In genomic region chr19:56594783-56595547, GRCh38 we compare ENCODE assay signal across 8 cellular contexts. TPM values are rescaled to one million over a fixed set of nuclear protein-coding genes. Genes with fewer than 3 reads are reported as not detected.
A peak's percentile ranks its signal among the peaks of the same experiment; 100 is the strongest.
DNase-seq lines count a peak whose midpoint lies in the region; ATAC-seq and TF ChIP-seq lines count a peak whose summit lies in the region.

TSS of gene ZNF71 (plus strand) at chr19:56595302. CDS start at chr19:56601559, 6,257 bp downstream.

- peak within 1 kb of the TSS; percentile 70 for H3K27ac Mint-ChIP-seq in activated T-helper 2 cell treated with anti-CD3 and anti-CD28 coated beads, Interferon-gamma antibody, Interleukin-2, Interleukin-4, amounts not matched to agents 10 μg/mL and 5 μg/mL and 100 μg/mL, durations not matched to agents 14 hours and 24 hours and 36 hours
- H3K27ac Mint-ChIP-seq in natural killer cell, result peak within 1 kb of the TSS; percentile 67 to 82
- peak within 1 kb of the TSS; percentile 85 for H3K27ac Mint-ChIP-seq in stimulated activated naive B cell treated with anti-CD40 and anti-IgM and Interleukin-4, amounts not matched to agents 10 μg/mL and 1 μg/mL and 100 μg/mL, for 72 hours

- H3K27me3 Mint-ChIP-seq in activated T-helper 2 cell treated with anti-CD3 and anti-CD28 coated beads, Interferon-gamma antibody, Interleukin-2, Interleukin-4, amounts not matched to agents 10 μg/mL and 5 μg/mL and 100 μg/mL, durations not matched to agents 14 hours and 24 hours and 36 hours (ENCODE audit: low read depth), result no peaks in the 10 kb centered on the region
- H3K27me3 Mint-ChIP-seq in natural killer cell (ENCODE audit: low read depth in 2 of 2), result peaks cover 7 to 25% of the 10 kb centered on the region in 2 donors
- H3K27me3 Mint-ChIP-seq in stimulated activated naive B cell treated with anti-CD40 and anti-IgM and Interleukin-4, amounts not matched to agents 10 μg/mL and 1 μg/mL and 100 μg/mL, for 72 hours, result peaks cover 6 to 10% of the 10 kb centered on the region in 2 donors

- intact Hi-C loops in activated T-helper 2 cell treated with anti-CD3 and anti-CD28 coated beads, Interferon-gamma antibody, Interleukin-2, Interleukin-4, amounts not matched to agents 10 μg/mL and 5 μg/mL and 100 μg/mL, durations not matched to agents 14 hours and 24 hours and 36 hours (cut with micrococcal nuclease), result loop anchor here (1.0 kb wide), 1 partner anchor 28 kb away; the partner anchor contains the start of gene ZNF470
- intact Hi-C loops in natural killer cell (cut with micrococcal nuclease), result loop anchor here (1.0 kb wide), 1 partner anchor 28 kb away; the partner anchor contains the start of gene ZNF470

- peak; percentile 94 for ATAC-seq in GM21529 (IDR thresholded peaks at IDR 0.05; ENCODE audit: unreplicated experiment)
- ATAC-seq in natural killer cell, result peak; percentile 89 to 97 (median 96)
- peak; percentile 96 to 97 for ATAC-seq in stimulated activated naive B cell treated with anti-CD40 and anti-IgM and Interleukin-4, amounts not matched to agents 10 μg/mL and 1 μg/mL and 100 μg/mL, for 72 hours (replicated peaks)

- peak within 1 kb of the TSS; percentile 97 for H3K4me3 Mint-ChIP-seq in activated T-helper 2 cell treated with anti-CD3 and anti-CD28 coated beads, Interferon-gamma antibody, Interleukin-2, Interleukin-4, amounts not matched to agents 10 μg/mL and 5 μg/mL and 100 μg/mL, durations not matched to agents 14 hours and 24 hours and 36 hours (ENCODE audit: low read depth)
- H3K4me3 Mint-ChIP-seq in natural killer cell, result peak within 1 kb of the TSS; percentile 85
- H3K4me3 Mint-ChIP-seq in stimulated activated naive B cell treated with anti-CD40 and anti-IgM and Interleukin-4, amounts not matched to agents 10 μg/mL and 1 μg/mL and 100 μg/mL, for 72 hours, result peak within 1 kb of the TSS; percentile 86 to 96

- H3K36me3 Mint-ChIP-seq in activated T-helper 2 cell treated with anti-CD3 and anti-CD28 coated beads, Interferon-gamma antibody, Interleukin-2, Interleukin-4, amounts not matched to agents 10 μg/mL and 5 μg/mL and 100 μg/mL, durations not matched to agents 14 hours and 24 hours and 36 hours (ENCODE audit: low read depth), result peaks cover 28% of the 10 kb centered on the region
- H3K36me3 Mint-ChIP-seq in natural killer cell, result peaks cover 7% of the 10 kb centered on the region
- peaks cover 7 to 27% of the 10 kb centered on the region in 2 donors for H3K36me3 Mint-ChIP-seq in stimulated activated naive B cell treated with anti-CD40 and anti-IgM and Interleukin-4, amounts not matched to agents 10 μg/mL and 1 μg/mL and 100 μg/mL, for 72 hours

- peaks cover 12% of the 10 kb centered on the region for H3K4me1 Mint-ChIP-seq in activated T-helper 2 cell treated with anti-CD3 and anti-CD28 coated beads, Interferon-gamma antibody, Interleukin-2, Interleukin-4, amounts not matched to agents 10 μg/mL and 5 μg/mL and 100 μg/mL, durations not matched to agents 14 hours and 24 hours and 36 hours (ENCODE audit: low read depth)
- peaks cover 19 to 31% of the 10 kb centered on the region in 2 donors for H3K4me1 Mint-ChIP-seq in natural killer cell
- peaks cover 20 to 33% of the 10 kb centered on the region in 2 donors for H3K4me1 Mint-ChIP-seq in stimulated activated naive B cell treated with anti-CD40 and anti-IgM and Interleukin-4, amounts not matched to agents 10 μg/mL and 1 μg/mL and 100 μg/mL, for 72 hours

- no peak for TF ChIP-seq CTCF in fibroblast of pulmonary artery (IDR thresholded peaks at IDR 0.05; ENCODE audit: low read length, missing control alignments)
- TF ChIP-seq CTCF in natural killer cell (IDR thresholded peaks at IDR 0.05), result no peak

- H3K9me3 Mint-ChIP-seq in activated T-helper 2 cell treated with anti-CD3 and anti-CD28 coated beads, Interferon-gamma antibody, Interleukin-2, Interleukin-4, amounts not matched to agents 10 μg/mL and 5 μg/mL and 100 μg/mL, durations not matched to agents 14 hours and 24 hours and 36 hours, result peaks cover 51% of the 10 kb centered on the region
- H3K9me3 Mint-ChIP-seq in natural killer cell, result peaks cover 3 to 5% of the 10 kb centered on the region in 2 donors
- peaks cover 13 to 23% of the 10 kb centered on the region in 2 donors for H3K9me3 Mint-ChIP-seq in stimulated activated naive B cell treated with anti-CD40 and anti-IgM and Interleukin-4, amounts not matched to agents 10 μg/mL and 1 μg/mL and 100 μg/mL, for 72 hours

- peak within 1 kb of the TSS; percentile 97 for H3K4me3 ChIP-seq in Jurkat, Clone E6-1 (ENCODE audit: low read length)
- peak within 1 kb of the TSS; percentile 75 for H3K4me3 ChIP-seq in fibroblast of pulmonary artery (replicated peaks; ENCODE audit: low read depth, low read length)

- peak; percentile 99 for DNase-seq in D341Med (ENCODE audit: low spot score)
- DNase-seq in Jurkat, Clone E6-1 (ENCODE audit: low read depth, low spot score), result peak; percentile 75
- peak; percentile 88 for DNase-seq in RPMI7951 (ENCODE audit: low read depth)
- peak; percentile 82 for DNase-seq in activated T-helper 2 cell treated with anti-CD3 and anti-CD28 coated beads, Interferon-gamma antibody, Interleukin-2, Interleukin-4, amounts not matched to agents 10 μg/mL and 5 μg/mL and 100 μg/mL, durations not matched to agents 14 hours and 24 hours and 36 hours (ENCODE audit: low spot score)
- peak; percentile 88 for DNase-seq in fibroblast of pulmonary artery (ENCODE audit: low read depth)
- peak; percentile 81 for DNase-seq in natural killer cell
- peak; percentile 88 for DNase-seq in stimulated activated naive B cell treated with anti-CD40 and anti-IgM and Interleukin-4, amounts not matched to agents 10 μg/mL and 1 μg/mL and 100 μg/mL, for 72 hours

RNA-seq across cellular contexts. Expression of gene ZNF71, which starts in this region (rescaled TPM):
- polyA plus RNA-seq in Jurkat, Clone E6-1 (2012; ENCODE audit: insufficient read depth, insufficient read length), result 6.1 TPM
- 6.0 and 8.3 TPM in 2 replicates for total RNA-seq in RPMI7951 (2014; rRNA removed; shearing (Covaris generic))
- 4.9 and 5.4 TPM in 2 replicates for total RNA-seq in activated T-helper 2 cell treated with anti-CD3 and anti-CD28 coated beads, Interferon-gamma antibody, Interleukin-2, Interleukin-4, amounts not matched to agents 10 μg/mL and 5 μg/mL and 100 μg/mL, durations not matched to agents 14 hours and 24 hours and 36 hours
- 1 to 10 TPM; 5.0 to 7.4 (median 7.2) TPM for total RNA-seq in natural killer cell

Comparison
In these comparisons a context has a peak if more than half of its experiments do, and no peak if none do; other contexts are left out.
1. Peak in every context shown above with its lines: DNase-seq, ATAC-seq and H3K4me3 ChIP-seq.